Comparison of ENCODE assay signal across 13 cellular contexts in genomic region chr18:71665131-71665530, GRCh38.
"Had no signal": no experiment of that assay in that cellular context is flagged by ENCODE, and none has a peak within 500 bp of the region (broad histone marks: within the 10 kb centered on the region; RNA-seq: fewer than 3 reads in every experiment).

No MANE protein-coding gene starts in this region.

- DNase-seq: activated CD4-positive, alpha-beta memory T cell treated with anti-CD3 and anti-CD28 coated beads for 36 hours; activated CD4-positive, alpha-beta T cell treated with anti-CD3 and anti-CD28 coated beads for 1 hour; activated gamma-delta T cell treated with Interleukin-2 at 50 U/mL for 16 hours; activated naive CD8-positive, alpha-beta T cell treated with anti-CD3 and anti-CD28 coated beads for 36 hours; activated T-cell treated with anti-CD3 and anti-CD28 coated beads, Interleukin-2, amount 50 U/mL, for 72 hours; head of caudate nucleus; islet precursor cell; left ventricle myocardium superior; right cardiac atrium; small intestine; tibial artery had no signal

- H3K36me3 Mint-ChIP-seq: activated CD4-positive, alpha-beta memory T cell treated with anti-CD3 and anti-CD28 coated beads for 36 hours; activated naive CD8-positive, alpha-beta T cell treated with anti-CD3 and anti-CD28 coated beads for 36 hours; mesothelial cell of epicardium had no signal

- H3K4me1 Mint-ChIP-seq: activated naive CD8-positive, alpha-beta T cell treated with anti-CD3 and anti-CD28 coated beads for 36 hours; mesothelial cell of epicardium; neural crest cell had no signal

- H3K27me3 Mint-ChIP-seq: activated CD4-positive, alpha-beta memory T cell treated with anti-CD3 and anti-CD28 coated beads for 36 hours; activated naive CD8-positive, alpha-beta T cell treated with anti-CD3 and anti-CD28 coated beads for 36 hours had no signal

- ATAC-seq: activated T-cell treated with anti-CD3 and anti-CD28 coated beads, Interleukin-2, amount 50 U/mL, for 72 hours; left ventricle myocardium superior; right cardiac atrium had no signal

- H3K27ac Mint-ChIP-seq: activated CD4-positive, alpha-beta memory T cell treated with anti-CD3 and anti-CD28 coated beads for 36 hours; activated naive CD8-positive, alpha-beta T cell treated with anti-CD3 and anti-CD28 coated beads for 36 hours; activated T-cell treated with anti-CD3 and anti-CD28 coated beads, Interleukin-2, amount 50 U/mL, for 72 hours; mesothelial cell of epicardium had no signal

- H3K4me3 Mint-ChIP-seq: activated CD4-positive, alpha-beta memory T cell treated with anti-CD3 and anti-CD28 coated beads for 36 hours; activated naive CD8-positive, alpha-beta T cell treated with anti-CD3 and anti-CD28 coated beads for 36 hours; activated T-cell treated with anti-CD3 and anti-CD28 coated beads, Interleukin-2, amount 50 U/mL, for 72 hours; mesothelial cell of epicardium; neural crest cell had no signal
